ENCODE assay signal across 20 cellular contexts in genomic region chr4:7293703-7294102, GRCh38.
"Had no signal": no experiment of that assay in that cellular context is flagged by ENCODE, and none has a peak within 500 bp of the region (broad histone marks: within the 10 kb centered on the region; RNA-seq: fewer than 3 reads in every experiment).

No MANE protein-coding gene starts in this region.

- H3K27ac ChIP-seq: KMS-11, RWPE1, SJCRH30 had no signal

- DNase-seq: IMR-90, Kasumi-1, MM.1S, NCI-H1092 treated with DMSO at 0.1 percent for 48 hours, NCI-H1436, NCI-H187, NCI-H2029, NCI-H2081 treated with DMSO at 0.1 percent for 48 hours, NCI-H2171, NCI-H226, NCI-H446, NCI-H510A, NCI-H524 treated with DMSO at 0.1 percent for 48 hours, NCI-H69, NCI-H774, SHP77 treated with DMSO at 0.1 percent for 48 hours, SJCRH30 had no signal

- H3K4me2 ChIP-seq: KMS-11 had no signal

- H3K36me3 ChIP-seq: SJCRH30 had no signal

- H3K9me3 ChIP-seq: SJCRH30 had no signal

- H3K4me3 ChIP-seq: K562, SJCRH30 had no signal
